24 cellular contexts compared by ENCODE assay signal in the genomic region with DNA sequence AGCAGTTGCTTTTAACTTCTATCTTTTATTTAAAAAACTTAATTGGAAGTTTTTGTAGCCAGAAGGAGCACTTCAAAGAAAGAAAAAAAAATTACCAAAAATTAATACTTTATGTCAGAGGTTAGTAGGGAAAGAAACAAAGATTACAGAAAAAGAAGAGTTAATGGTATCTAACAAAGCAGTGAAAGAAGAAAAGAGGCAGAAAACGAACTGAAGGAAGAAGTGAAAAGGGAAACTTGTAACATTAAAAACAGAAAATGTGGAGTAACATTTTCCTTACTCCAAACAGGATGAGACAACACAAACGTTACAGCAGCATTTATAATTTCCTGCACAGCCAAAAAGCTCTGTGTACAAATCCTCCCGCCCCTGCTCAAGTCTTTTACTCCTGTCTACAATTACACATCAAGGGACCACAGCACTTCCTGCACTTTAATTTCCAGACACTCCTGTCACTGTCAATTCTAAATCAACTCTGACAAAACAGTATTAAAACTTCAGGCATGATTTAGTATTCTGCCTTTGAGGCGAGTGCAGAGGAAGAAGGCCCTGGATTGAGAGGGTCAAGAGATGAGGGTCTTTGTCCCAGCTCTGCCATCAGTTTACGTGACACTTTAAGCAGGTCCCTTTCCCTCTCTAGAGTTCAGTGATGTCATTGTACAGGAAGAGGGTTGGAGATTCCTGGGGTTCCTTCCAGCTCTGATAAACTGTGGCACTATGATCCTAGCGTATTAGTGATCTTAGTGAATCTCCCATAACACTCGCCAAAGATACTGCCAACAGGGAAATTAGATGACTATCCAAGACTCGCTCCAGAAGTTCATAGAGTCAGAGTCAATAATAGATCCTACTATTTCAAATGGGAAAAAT. TPM values are rescaled to one million over a fixed set of nuclear protein-coding genes. Genes with fewer than 3 reads are reported as not detected.
DNase-seq lines count a peak whose midpoint lies in the region; ATAC-seq and TF ChIP-seq lines count a peak whose summit lies in the region.
"Had no signal": no experiment of that assay in that cellular context is flagged by ENCODE, and none has a peak within 500 bp of the region (broad histone marks: within the 10 kb centered on the region; RNA-seq: fewer than 3 reads in every experiment).

No MANE protein-coding gene starts in this region.

- BruUV-seq in PC-3 (replicated peaks; lab: Mats Ljungman, UMichigan) = no TSS peak

- no peaks in the 10 kb centered on the region for H4K20me1 ChIP-seq in BLaER1 treated with 17β-estradiol and CSF1 and Interleukin-3, amounts not matched to agents 10 nM and 100 nM
- no peaks in the 10 kb centered on the region for H4K20me1 ChIP-seq in PC-3 (ENCODE audit: low read length)

- peak overlapping the region in 8 of 9 donors; percentile 8 to 86 (median 70) for H3K27ac Mint-ChIP-seq in naive thymus-derived CD4-positive, alpha-beta T cell
- H3K27ac Mint-ChIP-seq: brain; stimulated activated memory B cell treated with anti-CD40 and anti-IgM and Interleukin-4, amounts not matched to agents 10 μg/mL and 1 μg/mL and 100 μg/mL, for 72 hours; T-helper 2 cell treated with Interferon-gamma antibody and Interleukin-4, amounts not matched to agents 5 μg/mL and 100 μg/mL, for 36 hours had no signal

- no peaks in the 10 kb centered on the region for H3K9me3 Mint-ChIP-seq in activated T-cell treated with anti-CD3 and anti-CD28 coated beads, Interleukin-2, amount 50 U/mL, for 4 hours
- no peaks in the 10 kb centered on the region for H3K9me3 Mint-ChIP-seq in naive thymus-derived CD4-positive, alpha-beta T cell
- H3K9me3 Mint-ChIP-seq: stimulated activated memory B cell treated with anti-CD40 and anti-IgM and Interleukin-4, amounts not matched to agents 10 μg/mL and 1 μg/mL and 100 μg/mL, for 72 hours; T-helper 2 cell treated with Interferon-gamma antibody and Interleukin-4, amounts not matched to agents 5 μg/mL and 100 μg/mL, for 36 hours had no signal

- H3K9ac ChIP-seq in BLaER1 treated with 17β-estradiol and CSF1 and Interleukin-3, amounts not matched to agents 10 nM and 100 nM = peak overlapping the region in 1 of 11 experiments; percentile 51; a peak in 3 of 22 replicates
- no peak overlapping the region for H3K9ac ChIP-seq in PC-3 (ENCODE audit: low read length)

- no peaks in the 10 kb centered on the region for H3K9me2 ChIP-seq in PC-3 (replicated peaks; ENCODE audit: low read length)

- H3K4me3 Mint-ChIP-seq in activated T-cell treated with anti-CD3 and anti-CD28 coated beads, Interleukin-2, amount 50 U/mL, for 4 hours = peak overlapping the region; percentile 54
- H3K4me3 Mint-ChIP-seq in naive thymus-derived CD4-positive, alpha-beta T cell = peak overlapping the region in 9 of 10 donors; percentile 4 to 80 (median 51)
- H3K4me3 Mint-ChIP-seq: brain; stimulated activated memory B cell treated with anti-CD40 and anti-IgM and Interleukin-4, amounts not matched to agents 10 μg/mL and 1 μg/mL and 100 μg/mL, for 72 hours; T-helper 2 cell treated with Interferon-gamma antibody and Interleukin-4, amounts not matched to agents 5 μg/mL and 100 μg/mL, for 36 hours had no signal

- peaks cover 10 to 31% (median 22%) of the 10 kb centered on the region in 10 experiments; a peak in 19 of 20 replicates for H3K4me1 ChIP-seq in BLaER1 treated with 17β-estradiol and CSF1 and Interleukin-3, amounts not matched to agents 10 nM and 100 nM
- no peaks in the 10 kb centered on the region for H3K4me1 ChIP-seq in PC-3 (ENCODE audit: insufficient read depth, low read length)
- peaks cover 0 to 11% of the 10 kb centered on the region in 2 donors for H3K4me1 ChIP-seq in naive thymus-derived CD4-positive, alpha-beta T cell (ENCODE audit: control insufficient read depth in 2 of 2, insufficient read depth in 2 of 2, low read length in 2 of 2)
- H3K4me1 ChIP-seq: heart left ventricle, testis had no signal

- CTCF ChIA-PET in PC-3 (lab: Charles Lee) = no interaction called here
- CTCF ChIA-PET in naive thymus-derived CD4-positive, alpha-beta T cell (lab: Charles Lee) = interaction anchor here (0.6 to 3.4 kb wide), 3 partner anchors 21 to 54 kb away, joined by 3 to 20 read pairs (median 4); no protein-coding TSS in a partner anchor

- no peak overlapping the region for H3K4me3 ChIP-seq in BLaER1 treated with 17β-estradiol and CSF1 and Interleukin-3, amounts not matched to agents 10 nM and 100 nM
- no peak overlapping the region for H3K4me3 ChIP-seq in PC-3 (ENCODE audit: low read length)
- no peak overlapping the region for H3K4me3 ChIP-seq in naive thymus-derived CD4-positive, alpha-beta T cell (ENCODE audit: low read length)
- H3K4me3 ChIP-seq: heart left ventricle, testis had no signal

- H3K9me3 ChIP-seq in BLaER1 treated with 17β-estradiol and CSF1 and Interleukin-3, amounts not matched to agents 10 nM and 100 nM (replicated peaks in 1 of 11) = no peaks in the 10 kb centered on the region
- H3K9me3 ChIP-seq in PC-3 (ENCODE audit: low read length) = no peaks in the 10 kb centered on the region
- H3K9me3 ChIP-seq in naive thymus-derived CD4-positive, alpha-beta T cell (ENCODE audit: control insufficient read depth in 2 of 3, low read length in 3 of 3) = no peaks in the 10 kb centered on the region
- H3K9me3 ChIP-seq: heart left ventricle, testis had no signal

- H3K27me3 Mint-ChIP-seq in activated T-cell treated with anti-CD3 and anti-CD28 coated beads, Interleukin-2, amount 50 U/mL, for 4 hours (ENCODE audit: low read depth) = peaks cover 2% of the 10 kb centered on the region
- H3K27me3 Mint-ChIP-seq in naive thymus-derived CD4-positive, alpha-beta T cell = peaks cover 0 to 13% (median 0%) of the 10 kb centered on the region in 5 donors

- POLR2A ChIA-PET in PC-3 (lab: Charles Lee; ENCODE audit: unreplicated experiment) = no interaction called here
- POLR2A ChIA-PET in naive thymus-derived CD4-positive, alpha-beta T cell (lab: Charles Lee) = interaction anchor here (1.1 kb wide), 2 partner anchors 15 to 53 kb away, joined by 3 to 4 read pairs; partner anchors contain the start of gene LSM14A

- no peak for DNase-seq in activated T-cell treated with anti-CD3 and anti-CD28 coated beads, Interleukin-2, amount 50 U/mL, for 4 hours
- no peak for DNase-seq in activated T-cell treated with anti-CD3 and anti-CD28 coated beads, Interleukin-2, amount 50 U/mL, for 1 hour
- DNase-seq in PC-3 (no peak), DMS53 (lab: John Stamatoyannopoulos, UW) (no peak), cerebellar cortex (ENCODE audit: low spot score) (no peak), NCI-H2107 (lab: John Stamatoyannopoulos, UW) (no peak)
- peak in 7 of 9 donors; percentile 38 to 63 (median 48) for DNase-seq in naive thymus-derived CD4-positive, alpha-beta T cell
- DNase-seq: activated CD4-positive, alpha-beta T cell treated with anti-CD3 and anti-CD28 coated beads for 48 hours; C1 segment of cervical spinal cord; DMS 273 treated with DMSO at 0.1 percent for 48 hours; erythroblast; foreskin fibroblast; HCEC 1CT; heart left ventricle; NCI-H1092 treated with DMSO at 0.1 percent for 48 hours; NCI-H2029; NCI-H2227 treated with DMSO at 0.1 percent for 48 hours; stimulated activated CD4-positive, alpha-beta T cell treated with anti-CD3 and anti-CD28 coated beads, Interleukin-4, amount 100 ng/mL, for 1 hour; testis had no signal

- intact Hi-C loops in PC-3 (cut with micrococcal nuclease) = no loop called here
- intact Hi-C loops in naive thymus-derived CD4-positive, alpha-beta T cell (cut with micrococcal nuclease) = no loop called here

- H3K4me2 ChIP-seq in BLaER1 treated with 17β-estradiol and CSF1 and Interleukin-3, amounts not matched to agents 10 nM and 100 nM = peak overlapping the region in 10 of 11 experiments; percentile 1 to 50 (median 20); a peak in 15 of 22 replicates
- H3K4me2 ChIP-seq in PC-3 (ENCODE audit: low read length) = no peak overlapping the region

- no peaks in the 10 kb centered on the region for H3K79me2 ChIP-seq in PC-3 (ENCODE audit: low read length)

- H2AFZ ChIP-seq in PC-3 (ENCODE audit: low read length) = no peak overlapping the region

- no peak for ATAC-seq in activated T-cell treated with anti-CD3 and anti-CD28 coated beads, Interleukin-2, amount 50 U/mL, for 4 hours
- 0 out of 2 replicates have a peak, but pooled peaks have one; percentile 22 for ATAC-seq in PC-3
- peak; percentile 73 for ATAC-seq in naive thymus-derived CD4-positive, alpha-beta T cell
- ATAC-seq: heart left ventricle; stimulated activated memory B cell treated with anti-CD40 and anti-IgM and Interleukin-4, amounts not matched to agents 10 μg/mL and 1 μg/mL and 100 μg/mL, for 72 hours had no signal

- H3K36me3 ChIP-seq in BLaER1 treated with 17β-estradiol and CSF1 and Interleukin-3, amounts not matched to agents 10 nM and 100 nM = no peaks in the 10 kb centered on the region
- H3K36me3 ChIP-seq in PC-3 (ENCODE audit: low read depth, low read length) = no peaks in the 10 kb centered on the region
- no peaks in the 10 kb centered on the region for H3K36me3 ChIP-seq in naive thymus-derived CD4-positive, alpha-beta T cell (ENCODE audit: control insufficient read depth in 2 of 3, insufficient read depth in 3 of 3, low read length in 3 of 3)
- H3K36me3 ChIP-seq: heart left ventricle had no signal

- no peaks in the 10 kb centered on the region for H3K27me3 ChIP-seq in BLaER1 treated with 17β-estradiol and CSF1 and Interleukin-3, amounts not matched to agents 10 nM and 100 nM
- no peaks in the 10 kb centered on the region for H3K27me3 ChIP-seq in PC-3 (ENCODE audit: low read length)
- no peaks in the 10 kb centered on the region for H3K27me3 ChIP-seq in naive thymus-derived CD4-positive, alpha-beta T cell (ENCODE audit: control insufficient read depth in 2 of 2, insufficient read depth in 2 of 2, low read length in 2 of 2)
- H3K27me3 ChIP-seq: testis had no signal

- H3K36me3 Mint-ChIP-seq in activated T-cell treated with anti-CD3 and anti-CD28 coated beads, Interleukin-2, amount 50 U/mL, for 4 hours (ENCODE audit: insufficient read depth) = no peaks in the 10 kb centered on the region
- no peaks in the 10 kb centered on the region for H3K36me3 Mint-ChIP-seq in naive thymus-derived CD4-positive, alpha-beta T cell
- H3K36me3 Mint-ChIP-seq: brain; stimulated activated memory B cell treated with anti-CD40 and anti-IgM and Interleukin-4, amounts not matched to agents 10 μg/mL and 1 μg/mL and 100 μg/mL, for 72 hours had no signal

- no peak overlapping the region for H3K27ac ChIP-seq in BLaER1 treated with 17β-estradiol and CSF1 and Interleukin-3, amounts not matched to agents 10 nM and 100 nM
- H3K27ac ChIP-seq in PC-3 (ENCODE audit: low read length) = no peak overlapping the region
- H3K27ac ChIP-seq in naive thymus-derived CD4-positive, alpha-beta T cell (ENCODE audit: low read depth, low read length) = peak overlapping the region; percentile 37
- H3K27ac ChIP-seq: heart left ventricle, RWPE1, testis had no signal

- H3K4me1 Mint-ChIP-seq in activated T-cell treated with anti-CD3 and anti-CD28 coated beads, Interleukin-2, amount 50 U/mL, for 4 hours (ENCODE audit: low read depth) = peaks cover 13% of the 10 kb centered on the region
- peaks cover 2 to 34% (median 26%) of the 10 kb centered on the region in 7 donors for H3K4me1 Mint-ChIP-seq in naive thymus-derived CD4-positive, alpha-beta T cell
- H3K4me1 Mint-ChIP-seq: stimulated activated memory B cell treated with anti-CD40 and anti-IgM and Interleukin-4, amounts not matched to agents 10 μg/mL and 1 μg/mL and 100 μg/mL, for 72 hours had no signal

- no peaks in the 10 kb centered on the region for H3F3A ChIP-seq in PC-3 (ENCODE audit: low read length, unreplicated experiment)

- no peak for TF ChIP-seq CTCF in PC-3 (conservative IDR thresholded peaks at IDR 0.05; ENCODE audit: low read depth, low read length)

RNA-seq across cellular contexts. Expression of gene LSM14A, which starts 53.2 kb away (rescaled TPM):
- total RNA-seq in activated T-cell treated with anti-CD3 and anti-CD28 coated beads, Interleukin-2, amount 50 U/mL, for 4 hours = 100 to 1,000 TPM; 126 to 134 (median 129) TPM
- total RNA-seq in PC-3 (2014; rRNA removed) = 67.4 and 88.5 TPM in 2 replicates
- 100 to 1,000 TPM; 124 to 189 (median 166) TPM for total RNA-seq in naive thymus-derived CD4-positive, alpha-beta T cell
- 100 to 1,000 TPM; 171 to 174 TPM for polyA plus RNA-seq in naive thymus-derived CD4-positive, alpha-beta T cell

Comparison
In these comparisons a context has a peak if more than half of its experiments do, and no peak if none do; other contexts are left out.
1. ATAC-seq: peak in PC-3 (single experiment) and naive thymus-derived CD4-positive, alpha-beta T cell (single experiment); none in activated T-cell treated with anti-CD3 and anti-CD28 coated beads, Interleukin-2, amount 50 U/mL, for 4 hours (0 of 2).
2. DNase-seq: peak in naive thymus-derived CD4-positive, alpha-beta T cell (7 of 9); none in activated T-cell treated with anti-CD3 and anti-CD28 coated beads, Interleukin-2, amount 50 U/mL, for 4 hours (single experiment), activated T-cell treated with anti-CD3 and anti-CD28 coated beads, Interleukin-2, amount 50 U/mL, for 1 hour (single experiment), PC-3 (single experiment), DMS53 (single experiment), cerebellar cortex (single experiment) and NCI-H2107 (single experiment).